8 cellular contexts compared by ENCODE assay signal in genomic region chr7:38369816-38370493, GRCh38.
DNase-seq lines count a peak whose midpoint lies in the region; ATAC-seq, FAIRE-seq and TF ChIP-seq lines count a peak whose summit lies in the region.

No MANE protein-coding gene starts in this region.

- H3K27ac ChIP-seq in AG04450 (ENCODE audit: low read depth, low read length) = no peak overlapping the region
- no peak overlapping the region for H3K27ac ChIP-seq in HepG2 (ENCODE audit: extremely low read length, insufficient read depth, low read length)

- POLR2A ChIA-PET in AG04450 (lab: Yijun Ruan, JAX) = no interaction called here
- POLR2A ChIA-PET in HepG2 (lab: Yijun Ruan, JAX) = no interaction called here

- in situ Hi-C loops in HepG2 (cut with HindIII; ENCODE audit: extremely low pct_ligation_motif_present, low pct_unique_long_range_greater_than_20kb) = no loop called here

- WGBS in HepG2 (ENCODE audit: low lambda C conversion rate) = 25% methylated on average over 8 of the region's 8 CpGs

- H3K4me3 ChIP-seq in AG04450 (ENCODE audit: low read depth, low read length) = no peak overlapping the region
- no peak overlapping the region for H3K4me3 ChIP-seq in HepG2 (replicated peaks in 1 of 3; ENCODE audit: insufficient read depth in 1 of 3, low read depth in 2 of 3, low read length in 3 of 3)

- H2AFZ ChIP-seq in HepG2 (ENCODE audit: low read length) = no peak overlapping the region

- ATAC-seq in GM18868 (IDR thresholded peaks at IDR 0.05; ENCODE audit: unreplicated experiment) (peak; percentile 78), HG03103 (IDR thresholded peaks at IDR 0.05; ENCODE audit: low read depth, unreplicated experiment) (peak; percentile 78), HepG2 (peak; percentile 94)

- intact Hi-C loops in HepG2 (cut with micrococcal nuclease; ENCODE audit: unreplicated experiment) = no loop called here

- FAIRE-seq in HepG2 (lab: Jason Lieb, UNC) = no peak

- no peaks in the 10 kb centered on the region for H3K4me1 ChIP-seq in HepG2 (ENCODE audit: insufficient read depth, low read length)

- peak; percentile 67 for DNase-seq in AG04450 (ENCODE audit: low read depth, low spot score)
- peak; percentile 66 for DNase-seq in NCI-H345 (lab: John Stamatoyannopoulos, UW)
- DNase-seq in activated CD4-positive, CD25-positive, alpha-beta regulatory T cell treated with anti-CD3 and anti-CD28 coated beads, Interleukin-2, amount 50 U/mL, for 72 hours = peak; percentile 69
- peak; percentile 72 for DNase-seq in cerebellar cortex (ENCODE audit: low spot score)
- peak; percentile 33 for DNase-seq in HepG2 (ENCODE audit: low spot score)
- DNase-seq in stimulated activated CD4-positive, alpha-beta T cell treated with anti-CD3 and anti-CD28 coated beads, Interleukin-4, amount 100 ng/mL, for 24 hours = peak; percentile 77

- TF ChIP-seq CTCF in AG04450 (IDR thresholded peaks at IDR 0.05; ENCODE audit: low read depth, low read length) (peak; percentile 87), HepG2 (CRISPR knock-in tag; IDR thresholded peaks at IDR 0.05) (peak; percentile 57)

- H4K20me1 ChIP-seq in HepG2 (ENCODE audit: insufficient read depth, low read length) = no peaks in the 10 kb centered on the region

- H3K27me3 ChIP-seq in AG04450 (ENCODE audit: control insufficient read depth, insufficient read depth, low read length) (no peaks in the 10 kb centered on the region), HepG2 (ENCODE audit: control insufficient read depth in 1 of 2, insufficient read depth in 2 of 2, low read length in 2 of 2) (no peaks in the 10 kb centered on the region; a peak in 1 of 5 replicates)

- BruUV-seq in HepG2 (replicated peaks; lab: Mats Ljungman, UMichigan) = no TSS peak

- CTCF ChIA-PET in AG04450 (lab: Charles Lee) (interaction anchor here (0.6 to 4.1 kb wide), 55 partner anchors 7 to 486 kb away, joined by 3 to 45 read pairs (median 5); partner anchors contain the start of genes AMPH and STARD3NL), HepG2 (lab: Yijun Ruan, JAX; ENCODE audit: low intra/inter-chr PET ratio, low total read pairs) (no interaction called here)

- no peak overlapping the region for H3K9ac ChIP-seq in HepG2 (ENCODE audit: insufficient read depth, low read depth, low read length)

- no peak for TF ChIP-seq POLR2A in HepG2 (IDR thresholded peaks at IDR 0.05; ENCODE audit: insufficient read depth in 1 of 2, low read depth in 2 of 2, low read length in 2 of 2)

- TF ChIP-seq EP300 in HepG2 (IDR thresholded peaks at IDR 0.05; ENCODE audit: low read depth in 2 of 2, low read length in 2 of 2) = no peak
- TF ChIP-seq EP300 in HepG2 (CRISPR knock-in tag; IDR thresholded peaks at IDR 0.05; ENCODE audit: borderline replicate concordance) = no peak

- no peaks in the 10 kb centered on the region for H3K36me3 ChIP-seq in HepG2 (replicated peaks in 1 of 2; ENCODE audit: control insufficient read depth in 1 of 2, insufficient read depth in 2 of 2, low read length in 2 of 2)

- H3K79me2 ChIP-seq in HepG2 (ENCODE audit: insufficient read depth, low read length) = no peaks in the 10 kb centered on the region

- peak overlapping the region; percentile 13; the same call in 1 of the 2 replicates for H3K4me2 ChIP-seq in HepG2 (ENCODE audit: low read depth, low read length)

- TF ChIP-seq RAD21 in HepG2 (CRISPR knock-in tag; IDR thresholded peaks at IDR 0.05) = no peak

- H3K9me3 ChIP-seq in AG04450 (ENCODE audit: control insufficient read depth, insufficient read depth, low read length) (no peaks in the 10 kb centered on the region; the same call in 1 of the 2 replicates), HepG2 (ENCODE audit: low read length) (no peaks in the 10 kb centered on the region)

TF ChIP-seq in HepG2, 621 proteins besides CTCF, POLR2A, EP300 and RAD21:
- peak; percentile 23; the same call in 1 of the 2 replicates for TF ChIP-seq GABPB1 (CRISPR knock-in tag; IDR thresholded peaks at IDR 0.05)
- TF ChIP-seq BHLHE40 (IDR thresholded peaks at IDR 0.05; ENCODE audit: low read length) = peak; percentile 27; the same call in 1 of the 2 replicates
- TF ChIP-seq RBM22 (optimal IDR thresholded peaks at IDR 0.05; ENCODE audit: low read length) = no peak
